In the genomic region with DNA sequence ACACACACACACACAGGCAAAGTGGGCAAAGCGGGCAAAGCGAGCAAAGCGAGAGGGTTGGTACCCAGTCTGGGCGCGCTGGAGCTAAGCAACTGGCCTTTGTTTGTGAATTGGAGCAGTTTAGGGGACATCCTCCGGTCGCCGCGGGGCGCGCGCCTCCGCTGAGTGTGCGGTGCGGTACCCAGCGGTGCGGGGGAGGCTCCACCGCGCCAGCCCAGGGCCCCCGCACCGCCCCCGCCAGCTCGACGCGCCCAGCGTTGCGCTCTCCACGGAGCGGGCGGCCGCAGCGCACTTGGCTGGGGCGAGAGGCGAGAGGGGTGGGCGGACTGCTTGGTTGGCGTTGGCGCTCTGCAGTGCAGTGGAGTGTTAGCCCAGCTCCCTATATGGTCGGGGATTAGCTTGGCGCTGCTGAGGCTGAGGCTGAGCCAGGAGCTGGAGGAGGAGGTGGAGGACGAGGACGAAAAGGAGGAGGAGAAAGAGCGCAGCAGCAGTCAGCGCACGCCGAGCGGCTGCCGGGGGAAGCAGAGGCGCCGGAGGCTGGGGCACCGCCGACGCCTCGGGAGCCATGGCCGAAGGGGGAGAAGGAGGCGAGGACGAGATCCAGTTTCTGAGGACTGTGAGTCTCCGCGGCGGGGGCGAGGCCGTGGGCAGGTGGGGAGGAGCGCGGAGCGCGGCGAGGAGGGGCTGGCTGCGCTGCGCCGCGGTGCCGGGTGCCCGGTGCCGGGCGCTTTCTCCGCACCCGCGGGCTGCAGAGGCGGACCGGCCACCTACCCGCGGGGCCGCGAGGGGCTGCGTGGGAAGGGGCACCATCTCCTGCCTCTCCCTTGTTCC, we compare ENCODE assay signal across 8 cellular contexts. TPM values are rescaled to one million over a fixed set of nuclear protein-coding genes. Genes with fewer than 3 reads are reported as not detected.
DNase-seq lines count a peak whose midpoint lies in the region; ATAC-seq, FAIRE-seq and TF ChIP-seq lines count a peak whose summit lies in the region.

A gene (plus strand): TSS at position 487 of the 831 bp plus-strand sequence. CDS start 79 bp downstream, at position 566.

- peaks cover 73% of the 10 kb centered on the region for H3K27me3 Mint-ChIP-seq in stimulated activated naive CD8-positive, alpha-beta T cell treated with anti-CD3 and anti-CD28 coated beads, Interleukin-15, amount 100 ng/mL, for 72 hours
- H3K27me3 Mint-ChIP-seq in naive thymus-derived CD8-positive, alpha-beta T cell = peaks cover 30 to 62% (median 41%) of the 10 kb centered on the region in 5 donors

- H3K4me3 ChIP-seq in kidney (ENCODE audit: low read length in 2 of 2) (peak within 1 kb of the TSS in 1 of 2 donors; percentile 13), Peyer's patch (peak within 1 kb of the TSS in 2 of 4 donors; percentile 16 to 45)

- H3K27ac Mint-ChIP-seq in stimulated activated naive CD8-positive, alpha-beta T cell treated with anti-CD3 and anti-CD28 coated beads, Interleukin-15, amount 100 ng/mL, for 72 hours = no peak within 1 kb of the TSS
- peak within 1 kb of the TSS in 1 of 10 donors; percentile 5 for H3K27ac Mint-ChIP-seq in naive thymus-derived CD8-positive, alpha-beta T cell

- TF ChIP-seq CTCF in kidney (IDR thresholded peaks at IDR 0.05; ENCODE audit: borderline replicate concordance, extremely low read depth, insufficient read depth) (no peak), Peyer's patch (IDR thresholded peaks at IDR 0.05) (no peak)

- peak; percentile 18 for ATAC-seq in stimulated activated naive CD8-positive, alpha-beta T cell treated with anti-CD3 and anti-CD28 coated beads, Interleukin-15, amount 100 ng/mL, for 72 hours
- no peak for ATAC-seq in naive thymus-derived CD8-positive, alpha-beta T cell
- no peak for ATAC-seq in GM19467 (IDR thresholded peaks at IDR 0.05; ENCODE audit: unreplicated experiment)

- H3K9me3 Mint-ChIP-seq in stimulated activated naive CD8-positive, alpha-beta T cell treated with anti-CD3 and anti-CD28 coated beads, Interleukin-15, amount 100 ng/mL, for 72 hours = no peaks in the 10 kb centered on the region
- peaks cover 0 to 3% (median 0%) of the 10 kb centered on the region in 9 donors for H3K9me3 Mint-ChIP-seq in naive thymus-derived CD8-positive, alpha-beta T cell

- H3K9ac ChIP-seq in kidney (ENCODE audit: low read length in 2 of 2) = no peak within 1 kb of the TSS

- H3K9me3 ChIP-seq in kidney (ENCODE audit: control insufficient read depth in 1 of 2, low read length in 2 of 2) = no peaks in the 10 kb centered on the region
- H3K9me3 ChIP-seq in Peyer's patch = no peaks in the 10 kb centered on the region

- H3K36me3 Mint-ChIP-seq in naive thymus-derived CD8-positive, alpha-beta T cell = peaks cover 1 to 4% (median 4%) of the 10 kb centered on the region in 3 donors

- no peak for FAIRE-seq in kidney (lab: Jason Lieb, UNC)

- peak within 1 kb of the TSS; percentile 12 to 67 for H3K4me3 Mint-ChIP-seq in stimulated activated naive CD8-positive, alpha-beta T cell treated with anti-CD3 and anti-CD28 coated beads, Interleukin-15, amount 100 ng/mL, for 72 hours
- H3K4me3 Mint-ChIP-seq in naive thymus-derived CD8-positive, alpha-beta T cell = peak within 1 kb of the TSS in 3 of 10 donors; percentile 30 to 51 (median 39)

- POLR2A ChIA-PET in naive thymus-derived CD8-positive, alpha-beta T cell (lab: Charles Lee) = no interaction called here

- intact Hi-C loops in kidney (cut with DNase I) = no loop called here

- H3K27ac ChIP-seq in kidney (ENCODE audit: low read depth in 2 of 2, low read length in 2 of 2) (no peak within 1 kb of the TSS), Peyer's patch (peak within 1 kb of the TSS in 1 of 4 donors; percentile 52)

- peaks cover 10% of the 10 kb centered on the region for H3K4me1 Mint-ChIP-seq in stimulated activated naive CD8-positive, alpha-beta T cell treated with anti-CD3 and anti-CD28 coated beads, Interleukin-15, amount 100 ng/mL, for 72 hours
- peaks cover 0 to 14% (median 4%) of the 10 kb centered on the region in 4 donors for H3K4me1 Mint-ChIP-seq in naive thymus-derived CD8-positive, alpha-beta T cell

- peak; percentile 11 for DNase-seq in NCI-H1105 (lab: John Stamatoyannopoulos, UW)
- peak; percentile 86 for DNase-seq in astrocyte of the hippocampus (ENCODE audit: low read depth, low spot score)
- DNase-seq in kidney = peak; percentile 72
- no peak for DNase-seq in stimulated activated naive CD8-positive, alpha-beta T cell treated with anti-CD3 and anti-CD28 coated beads, Interleukin-15, amount 100 ng/mL, for 72 hours
- no peak for DNase-seq in naive thymus-derived CD8-positive, alpha-beta T cell
- no peak for DNase-seq in medulla oblongata (ENCODE audit: extremely low spot score)
- DNase-seq in Peyer's patch = no peak

- no peak for TF ChIP-seq POLR2A in Peyer's patch (IDR thresholded peaks at IDR 0.05)

- no peaks in the 10 kb centered on the region for H3K4me1 ChIP-seq in kidney (ENCODE audit: control insufficient read depth in 1 of 2, insufficient read depth in 1 of 2, low read depth in 1 of 2, low read length in 2 of 2)
- no peaks in the 10 kb centered on the region for H3K4me1 ChIP-seq in Peyer's patch

- H3K36me3 ChIP-seq in kidney (ENCODE audit: control insufficient read depth in 1 of 2, insufficient read depth in 2 of 2, low read length in 2 of 2) (no peaks in the 10 kb centered on the region), Peyer's patch (no peaks in the 10 kb centered on the region)

- no peaks in the 10 kb centered on the region for H3K27me3 ChIP-seq in Peyer's patch

RNA-seq across cellular contexts. Expression of the gene that starts here (rescaled TPM):
- total RNA-seq in kidney = 10.5 TPM
- 0.90 TPM for polyA plus RNA-seq in kidney (ENCODE audit: insufficient read depth, low read depth, low replicate concordance)
- not detected for total RNA-seq in naive thymus-derived CD8-positive, alpha-beta T cell
- under 1 TPM in 2 of 3 donors, not detected in 1; 0.17 to 0.22 TPM for polyA plus RNA-seq in naive thymus-derived CD8-positive, alpha-beta T cell
- total RNA-seq in Peyer's patch = 1 to 10 TPM in 3 of 4 donors, under 1 TPM in 1; 0.18 to 3.3 (median 2.3) TPM

Comparison
In these comparisons a context has a peak if more than half of its experiments do, and no peak if none do; other contexts are left out.
1. DNase-seq: peak in NCI-H1105 (single experiment), astrocyte of the hippocampus (single experiment) and kidney (single experiment); none in stimulated activated naive CD8-positive, alpha-beta T cell treated with anti-CD3 and anti-CD28 coated beads, Interleukin-15, amount 100 ng/mL, for 72 hours (0 of 2), naive thymus-derived CD8-positive, alpha-beta T cell (0 of 10), medulla oblongata (single experiment) and Peyer's patch (0 of 3).